1 cellular context compared by ENCODE assay signal in the genomic region with DNA sequence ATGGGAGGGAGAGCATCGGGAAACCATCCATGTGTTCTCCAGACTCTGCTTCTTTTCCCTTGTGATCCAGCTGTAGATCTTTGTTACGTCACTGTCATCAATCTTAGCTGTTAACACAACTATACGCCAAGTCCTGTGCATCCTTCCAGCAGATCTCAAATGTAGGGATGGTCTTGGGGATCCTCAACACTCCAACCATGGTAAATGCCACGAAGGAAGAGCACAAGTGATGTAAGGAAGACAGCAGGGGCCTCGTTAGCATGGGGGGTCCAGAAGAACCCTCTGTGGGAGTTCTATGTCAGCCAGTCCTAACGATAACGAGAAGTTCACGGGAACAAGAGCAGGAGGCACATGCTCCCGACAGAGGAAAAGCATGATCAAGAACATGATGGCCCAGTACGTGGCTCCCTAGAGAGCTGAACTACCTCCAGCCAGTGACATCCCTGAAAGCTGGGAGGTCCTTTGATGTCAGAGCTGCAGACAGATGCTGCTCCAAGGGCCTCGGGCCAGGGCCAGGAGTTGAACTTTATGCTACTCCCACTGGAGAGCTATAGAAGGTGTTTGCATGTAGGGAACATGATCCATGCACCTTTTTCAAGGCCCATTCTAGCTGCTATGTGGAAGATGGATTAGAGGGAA.
TF ChIP-seq lines count a peak whose summit lies in the region.

No MANE protein-coding gene starts in this region.

TF ChIP-seq in HepG2, 621 proteins besides CTCF, POLR2A, EP300 and RAD21 (continued from another document and continues in another):
- TF ChIP-seq, protein P1, sequence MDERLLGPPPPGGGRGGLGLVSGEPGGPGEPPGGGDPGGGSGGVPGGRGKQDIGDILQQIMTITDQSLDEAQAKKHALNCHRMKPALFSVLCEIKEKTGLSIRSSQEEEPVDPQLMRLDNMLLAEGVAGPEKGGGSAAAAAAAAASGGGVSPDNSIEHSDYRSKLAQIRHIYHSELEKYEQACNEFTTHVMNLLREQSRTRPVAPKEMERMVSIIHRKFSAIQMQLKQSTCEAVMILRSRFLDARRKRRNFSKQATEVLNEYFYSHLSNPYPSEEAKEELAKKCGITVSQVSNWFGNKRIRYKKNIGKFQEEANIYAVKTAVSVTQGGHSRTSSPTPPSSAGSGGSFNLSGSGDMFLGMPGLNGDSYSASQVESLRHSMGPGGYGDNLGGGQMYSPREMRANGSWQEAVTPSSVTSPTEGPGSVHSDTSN (CRISPR knock-in tag; IDR thresholded peaks at IDR 0.05), result peak; percentile 48; the same call in 1 of the 2 replicates
- TF ChIP-seq CREM (IDR thresholded peaks at IDR 0.05), result no peak
- no peak for TF ChIP-seq CREM (CRISPR knock-in tag; IDR thresholded peaks at IDR 0.05)
- TF ChIP-seq MBNL3 (CRISPR knock-in tag; conservative IDR thresholded peaks at IDR 0.05), result no peak
- TF ChIP-seq RBFOX2 (IDR thresholded peaks at IDR 0.05; ENCODE audit: low read depth, low read length), result no peak
- TF ChIP-seq, protein P2, sequence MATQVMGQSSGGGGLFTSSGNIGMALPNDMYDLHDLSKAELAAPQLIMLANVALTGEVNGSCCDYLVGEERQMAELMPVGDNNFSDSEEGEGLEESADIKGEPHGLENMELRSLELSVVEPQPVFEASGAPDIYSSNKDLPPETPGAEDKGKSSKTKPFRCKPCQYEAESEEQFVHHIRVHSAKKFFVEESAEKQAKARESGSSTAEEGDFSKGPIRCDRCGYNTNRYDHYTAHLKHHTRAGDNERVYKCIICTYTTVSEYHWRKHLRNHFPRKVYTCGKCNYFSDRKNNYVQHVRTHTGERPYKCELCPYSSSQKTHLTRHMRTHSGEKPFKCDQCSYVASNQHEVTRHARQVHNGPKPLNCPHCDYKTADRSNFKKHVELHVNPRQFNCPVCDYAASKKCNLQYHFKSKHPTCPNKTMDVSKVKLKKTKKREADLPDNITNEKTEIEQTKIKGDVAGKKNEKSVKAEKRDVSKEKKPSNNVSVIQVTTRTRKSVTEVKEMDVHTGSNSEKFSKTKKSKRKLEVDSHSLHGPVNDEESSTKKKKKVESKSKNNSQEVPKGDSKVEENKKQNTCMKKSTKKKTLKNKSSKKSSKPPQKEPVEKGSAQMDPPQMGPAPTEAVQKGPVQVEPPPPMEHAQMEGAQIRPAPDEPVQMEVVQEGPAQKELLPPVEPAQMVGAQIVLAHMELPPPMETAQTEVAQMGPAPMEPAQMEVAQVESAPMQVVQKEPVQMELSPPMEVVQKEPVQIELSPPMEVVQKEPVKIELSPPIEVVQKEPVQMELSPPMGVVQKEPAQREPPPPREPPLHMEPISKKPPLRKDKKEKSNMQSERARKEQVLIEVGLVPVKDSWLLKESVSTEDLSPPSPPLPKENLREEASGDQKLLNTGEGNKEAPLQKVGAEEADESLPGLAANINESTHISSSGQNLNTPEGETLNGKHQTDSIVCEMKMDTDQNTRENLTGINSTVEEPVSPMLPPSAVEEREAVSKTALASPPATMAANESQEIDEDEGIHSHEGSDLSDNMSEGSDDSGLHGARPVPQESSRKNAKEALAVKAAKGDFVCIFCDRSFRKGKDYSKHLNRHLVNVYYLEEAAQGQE (IDR thresholded peaks at IDR 0.05; ENCODE audit: borderline replicate concordance in 1 of 2, low read depth in 1 of 2, low read length in 2 of 2), result no peak
- no peak for TF ChIP-seq MIXL1 (CRISPR knock-in tag; IDR thresholded peaks at IDR 0.05)
- TF ChIP-seq, protein P3, sequence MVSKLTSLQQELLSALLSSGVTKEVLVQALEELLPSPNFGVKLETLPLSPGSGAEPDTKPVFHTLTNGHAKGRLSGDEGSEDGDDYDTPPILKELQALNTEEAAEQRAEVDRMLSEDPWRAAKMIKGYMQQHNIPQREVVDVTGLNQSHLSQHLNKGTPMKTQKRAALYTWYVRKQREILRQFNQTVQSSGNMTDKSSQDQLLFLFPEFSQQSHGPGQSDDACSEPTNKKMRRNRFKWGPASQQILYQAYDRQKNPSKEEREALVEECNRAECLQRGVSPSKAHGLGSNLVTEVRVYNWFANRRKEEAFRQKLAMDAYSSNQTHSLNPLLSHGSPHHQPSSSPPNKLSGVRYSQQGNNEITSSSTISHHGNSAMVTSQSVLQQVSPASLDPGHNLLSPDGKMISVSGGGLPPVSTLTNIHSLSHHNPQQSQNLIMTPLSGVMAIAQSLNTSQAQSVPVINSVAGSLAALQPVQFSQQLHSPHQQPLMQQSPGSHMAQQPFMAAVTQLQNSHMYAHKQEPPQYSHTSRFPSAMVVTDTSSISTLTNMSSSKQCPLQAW (CRISPR knock-in tag; IDR thresholded peaks at IDR 0.05), result peak; percentile 44; the same call in 1 of the 2 replicates
- TF ChIP-seq SMAD9 (CRISPR knock-in tag; IDR thresholded peaks at IDR 0.05), result 0 out of 2 replicates have a peak, but pooled peaks have one; percentile 72
- peak; percentile 21; the same call in 1 of the 2 replicates for TF ChIP-seq ZBTB20 (CRISPR knock-in tag; IDR thresholded peaks at IDR 0.05; ENCODE audit: borderline replicate concordance, low read depth)
- TF ChIP-seq ZNF562 (CRISPR knock-in tag; IDR thresholded peaks at IDR 0.05; ENCODE audit: borderline replicate concordance), result no peak
- no peak for TF ChIP-seq SOX13 (IDR thresholded peaks at IDR 0.05)
- TF ChIP-seq SOX13 (CRISPR knock-in tag; conservative IDR thresholded peaks at IDR 0.05 in 1 of 2, IDR thresholded peaks at IDR 0.05 in 1 of 2), result peak in 1 of 2 experiments; percentile 40; a peak in 1 of 4 replicates
- no peak for TF ChIP-seq ZNF205 (CRISPR knock-in tag; IDR thresholded peaks at IDR 0.05)
- no peak for TF ChIP-seq SP4 (CRISPR knock-in tag; IDR thresholded peaks at IDR 0.05)
- TF ChIP-seq ELF3 (CRISPR knock-in tag; IDR thresholded peaks at IDR 0.05), result peak; percentile 80; the same call in 1 of the 2 replicates
- no peak for TF ChIP-seq ZNF761 (CRISPR knock-in tag; conservative IDR thresholded peaks at IDR 0.05)
- peak; percentile 65 for TF ChIP-seq ZNF883 (CRISPR knock-in tag; IDR thresholded peaks at IDR 0.05; ENCODE audit: not compliant biosample characterization)
- TF ChIP-seq ZNF251 (CRISPR knock-in tag; IDR thresholded peaks at IDR 0.05), result no peak
- peak; percentile 65; the same call in 1 of the 2 replicates for TF ChIP-seq ZMYM3 (CRISPR knock-in tag; IDR thresholded peaks at IDR 0.05)
- TF ChIP-seq, protein P4, sequence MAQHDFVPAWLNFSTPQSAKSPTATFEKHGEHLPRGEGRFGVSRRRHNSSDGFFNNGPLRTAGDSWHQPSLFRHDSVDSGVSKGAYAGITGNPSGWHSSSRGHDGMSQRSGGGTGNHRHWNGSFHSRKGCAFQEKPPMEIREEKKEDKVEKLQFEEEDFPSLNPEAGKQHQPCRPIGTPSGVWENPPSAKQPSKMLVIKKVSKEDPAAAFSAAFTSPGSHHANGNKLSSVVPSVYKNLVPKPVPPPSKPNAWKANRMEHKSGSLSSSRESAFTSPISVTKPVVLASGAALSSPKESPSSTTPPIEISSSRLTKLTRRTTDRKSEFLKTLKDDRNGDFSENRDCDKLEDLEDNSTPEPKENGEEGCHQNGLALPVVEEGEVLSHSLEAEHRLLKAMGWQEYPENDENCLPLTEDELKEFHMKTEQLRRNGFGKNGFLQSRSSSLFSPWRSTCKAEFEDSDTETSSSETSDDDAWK (CRISPR knock-in tag; IDR thresholded peaks at IDR 0.05), result no peak
- TF ChIP-seq, protein P5, sequence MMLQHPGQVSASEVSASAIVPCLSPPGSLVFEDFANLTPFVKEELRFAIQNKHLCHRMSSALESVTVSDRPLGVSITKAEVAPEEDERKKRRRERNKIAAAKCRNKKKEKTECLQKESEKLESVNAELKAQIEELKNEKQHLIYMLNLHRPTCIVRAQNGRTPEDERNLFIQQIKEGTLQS (CRISPR knock-in tag; IDR thresholded peaks at IDR 0.05), result no peak
- TF ChIP-seq ZNF75D (CRISPR knock-in tag; IDR thresholded peaks at IDR 0.05; ENCODE audit: borderline replicate concordance), result no peak
- peak; percentile 80; the same call in 1 of the 2 replicates for TF ChIP-seq ZNF780A (CRISPR knock-in tag; IDR thresholded peaks at IDR 0.05)
- TF ChIP-seq NFKBIZ (CRISPR knock-in tag; IDR thresholded peaks at IDR 0.05), result 0 out of 2 replicates have a peak, but pooled peaks have one; percentile 27
- TF ChIP-seq SP1 (IDR thresholded peaks at IDR 0.05), result no peak
- no peak for TF ChIP-seq SP1 (CRISPR knock-in tag; IDR thresholded peaks at IDR 0.05)
- no peak for TF ChIP-seq ZNF7 (CRISPR knock-in tag; IDR thresholded peaks at IDR 0.05)
- TF ChIP-seq TEAD3 (CRISPR knock-in tag; optimal IDR thresholded peaks at IDR 0.05; ENCODE audit: borderline replicate concordance), result peak; percentile 20
- 0 out of 2 replicates have a peak, but pooled peaks have one; percentile 33 for TF ChIP-seq MXD4 (CRISPR knock-in tag; IDR thresholded peaks at IDR 0.05)
- TF ChIP-seq, protein P6, sequence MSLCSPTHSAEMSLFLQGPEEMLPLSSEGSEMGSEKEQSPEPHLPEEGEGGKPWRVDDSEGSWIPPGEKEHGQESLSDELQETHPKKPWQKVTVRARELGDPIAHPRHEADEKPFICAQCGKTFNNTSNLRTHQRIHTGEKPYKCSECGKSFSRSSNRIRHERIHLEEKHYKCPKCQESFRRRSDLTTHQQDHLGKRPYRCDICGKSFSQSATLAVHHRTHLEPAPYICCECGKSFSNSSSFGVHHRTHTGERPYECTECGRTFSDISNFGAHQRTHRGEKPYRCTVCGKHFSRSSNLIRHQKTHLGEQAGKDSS (CRISPR knock-in tag; IDR thresholded peaks at IDR 0.05; ENCODE audit: borderline replicate concordance, low read depth), result no peak
- TF ChIP-seq, protein P7, sequence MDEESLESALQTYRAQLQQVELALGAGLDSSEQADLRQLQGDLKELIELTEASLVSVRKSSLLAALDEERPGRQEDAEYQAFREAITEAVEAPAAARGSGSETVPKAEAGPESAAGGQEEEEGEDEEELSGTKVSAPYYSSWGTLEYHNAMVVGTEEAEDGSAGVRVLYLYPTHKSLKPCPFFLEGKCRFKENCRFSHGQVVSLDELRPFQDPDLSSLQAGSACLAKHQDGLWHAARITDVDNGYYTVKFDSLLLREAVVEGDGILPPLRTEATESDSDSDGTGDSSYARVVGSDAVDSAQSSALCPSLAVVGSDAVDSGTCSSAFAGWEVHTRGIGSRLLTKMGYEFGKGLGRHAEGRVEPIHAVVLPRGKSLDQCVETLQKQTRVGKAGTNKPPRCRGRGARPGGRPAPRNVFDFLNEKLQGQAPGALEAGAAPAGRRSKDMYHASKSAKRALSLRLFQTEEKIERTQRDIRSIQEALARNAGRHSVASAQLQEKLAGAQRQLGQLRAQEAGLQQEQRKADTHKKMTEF (CRISPR knock-in tag; IDR thresholded peaks at IDR 0.05), result peak; percentile 55; the same call in 1 of the 2 replicates
- TF ChIP-seq DR1 (CRISPR knock-in tag; IDR thresholded peaks at IDR 0.05), result no peak
- TF ChIP-seq, protein P8, sequence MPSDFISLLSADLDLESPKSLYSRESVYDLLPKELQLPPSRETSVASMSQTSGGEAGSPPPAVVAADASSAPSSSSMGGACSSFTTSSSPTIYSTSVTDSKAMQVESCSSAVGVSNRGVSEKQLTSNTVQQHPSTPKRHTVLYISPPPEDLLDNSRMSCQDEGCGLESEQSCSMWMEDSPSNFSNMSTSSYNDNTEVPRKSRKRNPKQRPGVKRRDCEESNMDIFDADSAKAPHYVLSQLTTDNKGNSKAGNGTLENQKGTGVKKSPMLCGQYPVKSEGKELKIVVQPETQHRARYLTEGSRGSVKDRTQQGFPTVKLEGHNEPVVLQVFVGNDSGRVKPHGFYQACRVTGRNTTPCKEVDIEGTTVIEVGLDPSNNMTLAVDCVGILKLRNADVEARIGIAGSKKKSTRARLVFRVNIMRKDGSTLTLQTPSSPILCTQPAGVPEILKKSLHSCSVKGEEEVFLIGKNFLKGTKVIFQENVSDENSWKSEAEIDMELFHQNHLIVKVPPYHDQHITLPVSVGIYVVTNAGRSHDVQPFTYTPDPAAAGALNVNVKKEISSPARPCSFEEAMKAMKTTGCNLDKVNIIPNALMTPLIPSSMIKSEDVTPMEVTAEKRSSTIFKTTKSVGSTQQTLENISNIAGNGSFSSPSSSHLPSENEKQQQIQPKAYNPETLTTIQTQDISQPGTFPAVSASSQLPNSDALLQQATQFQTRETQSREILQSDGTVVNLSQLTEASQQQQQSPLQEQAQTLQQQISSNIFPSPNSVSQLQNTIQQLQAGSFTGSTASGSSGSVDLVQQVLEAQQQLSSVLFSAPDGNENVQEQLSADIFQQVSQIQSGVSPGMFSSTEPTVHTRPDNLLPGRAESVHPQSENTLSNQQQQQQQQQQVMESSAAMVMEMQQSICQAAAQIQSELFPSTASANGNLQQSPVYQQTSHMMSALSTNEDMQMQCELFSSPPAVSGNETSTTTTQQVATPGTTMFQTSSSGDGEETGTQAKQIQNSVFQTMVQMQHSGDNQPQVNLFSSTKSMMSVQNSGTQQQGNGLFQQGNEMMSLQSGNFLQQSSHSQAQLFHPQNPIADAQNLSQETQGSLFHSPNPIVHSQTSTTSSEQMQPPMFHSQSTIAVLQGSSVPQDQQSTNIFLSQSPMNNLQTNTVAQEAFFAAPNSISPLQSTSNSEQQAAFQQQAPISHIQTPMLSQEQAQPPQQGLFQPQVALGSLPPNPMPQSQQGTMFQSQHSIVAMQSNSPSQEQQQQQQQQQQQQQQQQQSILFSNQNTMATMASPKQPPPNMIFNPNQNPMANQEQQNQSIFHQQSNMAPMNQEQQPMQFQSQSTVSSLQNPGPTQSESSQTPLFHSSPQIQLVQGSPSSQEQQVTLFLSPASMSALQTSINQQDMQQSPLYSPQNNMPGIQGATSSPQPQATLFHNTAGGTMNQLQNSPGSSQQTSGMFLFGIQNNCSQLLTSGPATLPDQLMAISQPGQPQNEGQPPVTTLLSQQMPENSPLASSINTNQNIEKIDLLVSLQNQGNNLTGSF (CRISPR knock-in tag; IDR thresholded peaks at IDR 0.05), result no peak
- TF ChIP-seq ISL2 (CRISPR knock-in tag; IDR thresholded peaks at IDR 0.05), result no peak
- TF ChIP-seq, protein P9, sequence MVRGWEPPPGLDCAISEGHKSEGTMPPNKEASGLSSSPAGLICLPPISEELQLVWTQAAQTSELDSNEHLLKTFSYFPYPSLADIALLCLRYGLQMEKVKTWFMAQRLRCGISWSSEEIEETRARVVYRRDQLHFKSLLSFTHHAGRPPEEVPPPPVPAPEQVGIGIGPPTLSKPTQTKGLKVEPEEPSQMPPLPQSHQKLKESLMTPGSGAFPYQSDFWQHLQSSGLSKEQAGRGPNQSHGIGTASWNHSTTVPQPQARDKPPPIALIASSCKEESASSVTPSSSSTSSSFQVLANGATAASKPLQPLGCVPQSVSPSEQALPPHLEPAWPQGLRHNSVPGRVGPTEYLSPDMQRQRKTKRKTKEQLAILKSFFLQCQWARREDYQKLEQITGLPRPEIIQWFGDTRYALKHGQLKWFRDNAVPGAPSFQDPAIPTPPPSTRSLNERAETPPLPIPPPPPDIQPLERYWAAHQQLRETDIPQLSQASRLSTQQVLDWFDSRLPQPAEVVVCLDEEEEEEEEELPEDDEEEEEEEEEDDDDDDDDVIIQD (CRISPR knock-in tag; IDR thresholded peaks at IDR 0.05; ENCODE audit: low read depth), result peak; percentile 81; the same call in 1 of the 2 replicates
- no peak for TF ChIP-seq SRSF9 (IDR thresholded peaks at IDR 0.05; ENCODE audit: borderline replicate concordance, insufficient read depth, low read depth, low read length, poor library complexity, severe bottlenecking)
- TF ChIP-seq SMARCE1 (IDR thresholded peaks at IDR 0.05; ENCODE audit: borderline replicate concordance), result no peak
- TF ChIP-seq ZBTB7B (CRISPR knock-in tag; IDR thresholded peaks at IDR 0.05), result 0 out of 2 replicates have a peak, but pooled peaks have one; percentile 49
- TF ChIP-seq, protein P10, sequence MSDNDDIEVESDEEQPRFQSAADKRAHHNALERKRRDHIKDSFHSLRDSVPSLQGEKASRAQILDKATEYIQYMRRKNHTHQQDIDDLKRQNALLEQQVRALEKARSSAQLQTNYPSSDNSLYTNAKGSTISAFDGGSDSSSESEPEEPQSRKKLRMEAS (IDR thresholded peaks at IDR 0.05), result 0 out of 2 replicates have a peak, but pooled peaks have one; percentile 18
